In genomic region chr7:141737836-141738591, GRCh38 we compare ENCODE assay signal across 8 cellular contexts. TPM values are rescaled to one million over a fixed set of nuclear protein-coding genes. Genes with fewer than 3 reads are reported as not detected.
A peak's percentile ranks its signal among the peaks of the same experiment; 100 is the strongest.
DNase-seq lines count a peak whose midpoint lies in the region; ATAC-seq lines count a peak whose summit lies in the region.

SSBP1 (plus strand) TSS chr7:141738358; CDS start chr7:141739167, 809 bp downstream.

- CTCF ChIA-PET in activated CD4-positive, alpha-beta T cell treated with anti-CD3 and anti-CD28 coated beads, Interleukin-2, amount 10 ng/mL, durations not matched to agents 7 days and 5 days (lab: Charles Lee): interaction anchor here (0.8 to 2.5 kb wide), 34 partner anchors 8 to 723 kb away, joined by 3 to 17 read pairs (median 4); partner anchors contain the start of genes DENND11, MRPS33 and WEE2

- DNase-seq in GM19240 (ENCODE audit: insufficient read length, low spot score): peak; percentile 76
- DNase-seq in NCI-H526 treated with DMSO at 0.1 percent for 48 hours (lab: John Stamatoyannopoulos, UW): peak; percentile 99
- DNase-seq in activated CD4-positive, alpha-beta T cell treated with anti-CD3 and anti-CD28 coated beads, Interleukin-2, amount 10 ng/mL, durations not matched to agents 7 days and 5 days: peak; percentile 94
- DNase-seq in dedifferentiated amniotic fluid mesenchymal stem cell (ENCODE audit: extremely low spot score): peak; percentile 98
- DNase-seq in left lobe of liver (ENCODE audit: low spot score): peak; percentile 93
- peak; percentile 80 to 86 for DNase-seq in stimulated activated CD4-positive, alpha-beta T cell treated with anti-CD3 and anti-CD28 coated beads, Interleukin-2, amount 100 ng/mL, for 48 hours

- H3K4me1 Mint-ChIP-seq in activated CD4-positive, alpha-beta T cell treated with anti-CD3 and anti-CD28 coated beads, Interleukin-2, amount 10 ng/mL, durations not matched to agents 7 days and 5 days: peaks cover 38% of the 10 kb centered on the region

- H3K27me3 ChIP-seq in BLaER1 treated with 17β-estradiol and CSF1 and Interleukin-3, amounts not matched to agents 10 nM and 100 nM: no peaks in the 10 kb centered on the region

- no peaks in the 10 kb centered on the region for H3K9me3 Mint-ChIP-seq in activated CD4-positive, alpha-beta T cell treated with anti-CD3 and anti-CD28 coated beads, Interleukin-2, amount 10 ng/mL, durations not matched to agents 7 days and 5 days

- H3K4me3 Mint-ChIP-seq in activated CD4-positive, alpha-beta T cell treated with anti-CD3 and anti-CD28 coated beads, Interleukin-2, amount 10 ng/mL, durations not matched to agents 7 days and 5 days: peak within 1 kb of the TSS; percentile 92

- H4K20me1 ChIP-seq in BLaER1 treated with 17β-estradiol and CSF1 and Interleukin-3, amounts not matched to agents 10 nM and 100 nM: peaks cover 0 to 31% (median 0%) of the 10 kb centered on the region in 11 experiments; a peak in 6 of 22 replicates

- H3K4me2 ChIP-seq in BLaER1 treated with 17β-estradiol and CSF1 and Interleukin-3, amounts not matched to agents 10 nM and 100 nM: peak within 1 kb of the TSS; percentile 81 to 96 (median 90)

- H3K9ac ChIP-seq in BLaER1 treated with 17β-estradiol and CSF1 and Interleukin-3, amounts not matched to agents 10 nM and 100 nM: peak within 1 kb of the TSS; percentile 82 to 93 (median 88)

- H3K9me3 ChIP-seq in BLaER1 treated with 17β-estradiol and CSF1 and Interleukin-3, amounts not matched to agents 10 nM and 100 nM (replicated peaks in 1 of 11): no peaks in the 10 kb centered on the region

- ATAC-seq in HG03469 (IDR thresholded peaks at IDR 0.05; ENCODE audit: unreplicated experiment) (peak; percentile 82), left lobe of liver (peak; percentile 97)

- peak within 1 kb of the TSS; percentile 61 to 94 (median 90) for H3K27ac ChIP-seq in BLaER1 treated with 17β-estradiol and CSF1 and Interleukin-3, amounts not matched to agents 10 nM and 100 nM

- no peaks in the 10 kb centered on the region for H3K27me3 Mint-ChIP-seq in activated CD4-positive, alpha-beta T cell treated with anti-CD3 and anti-CD28 coated beads, Interleukin-2, amount 10 ng/mL, durations not matched to agents 7 days and 5 days

- POLR2A ChIA-PET in activated CD4-positive, alpha-beta T cell treated with anti-CD3 and anti-CD28 coated beads, Interleukin-2, amount 10 ng/mL, durations not matched to agents 7 days and 5 days (lab: Charles Lee): interaction anchor here (0.6 kb wide), 1 partner anchor 35 kb away, joined by 3 read pairs; no protein-coding TSS in a partner anchor

- H3K4me1 ChIP-seq in BLaER1 treated with 17β-estradiol and CSF1 and Interleukin-3, amounts not matched to agents 10 nM and 100 nM: peaks cover 19 to 36% (median 27%) of the 10 kb centered on the region in 10 experiments

- peaks cover 35 to 40% (median 38%) of the 10 kb centered on the region in 11 experiments for H3K36me3 ChIP-seq in BLaER1 treated with 17β-estradiol and CSF1 and Interleukin-3, amounts not matched to agents 10 nM and 100 nM

- H3K4me3 ChIP-seq in BLaER1 treated with 17β-estradiol and CSF1 and Interleukin-3, amounts not matched to agents 10 nM and 100 nM: peak within 1 kb of the TSS; percentile 67 to 92 (median 82)

- peaks cover 23% of the 10 kb centered on the region for H3K36me3 Mint-ChIP-seq in activated CD4-positive, alpha-beta T cell treated with anti-CD3 and anti-CD28 coated beads, Interleukin-2, amount 10 ng/mL, durations not matched to agents 7 days and 5 days (ENCODE audit: low read depth)

- H3K27ac Mint-ChIP-seq in activated CD4-positive, alpha-beta T cell treated with anti-CD3 and anti-CD28 coated beads, Interleukin-2, amount 10 ng/mL, durations not matched to agents 7 days and 5 days: peak within 1 kb of the TSS; percentile 96

RNA-seq across cellular contexts. Expression of gene SSBP1, which starts in this region (rescaled TPM):
- 100 to 1,000 TPM; 109 to 127 TPM for total RNA-seq in activated CD4-positive, alpha-beta T cell treated with anti-CD3 and anti-CD28 coated beads, Interleukin-2, amount 10 ng/mL, durations not matched to agents 7 days and 5 days
- total RNA-seq in left lobe of liver: 36.7 TPM

Comparison
In these comparisons a context has a peak if more than half of its experiments do, and no peak if none do; other contexts are left out.
1. Peak in every context shown above with its lines: DNase-seq, ATAC-seq, H3K4me3 ChIP-seq and H3K27ac ChIP-seq.